ENCODE assay signal across 19 cellular contexts in genomic region chr15:98286200-98286599, GRCh38.
"Had no signal": no experiment of that assay in that cellular context is flagged by ENCODE, and none has a peak within 500 bp of the region (broad histone marks: within the 10 kb centered on the region; RNA-seq: fewer than 3 reads in every experiment).

No MANE protein-coding gene starts in this region.

- H3K36me3 ChIP-seq: SJCRH30 had no signal

- H3K4me3 ChIP-seq: SJCRH30 had no signal

- H3K9me3 ChIP-seq: SJCRH30 had no signal

- H3K27ac ChIP-seq: RWPE1, SJCRH30 had no signal

- ATAC-seq: Panc1, PC-3, SK-N-SH treated with all-trans-retinoic acid at 6 μM for 48 hours had no signal

- H3K4me1 ChIP-seq: SJCRH30 had no signal

- DNase-seq: KBM-7, MV-4-11, NCI-H1048, NCI-H1105, NCI-H1417, NCI-H1436 treated with DMSO at 0.1 percent for 48 hours, NCI-H1694, NCI-H187 treated with DMSO at 0.1 percent for 48 hours, NCI-H2029 treated with DMSO at 0.1 percent for 48 hours, NCI-H2171 treated with DMSO at 0.1 percent for 48 hours, NCI-H524, NCI-H526 treated with DMSO at 0.1 percent for 48 hours, NCI-H774, PC-3, SHP77, SJCRH30 had no signal

- H3K27me3 ChIP-seq: SJCRH30 had no signal
